10 cellular contexts compared by ENCODE assay signal in genomic region chr10:88108115-88108610, GRCh38.
A peak's percentile ranks its signal among the peaks of the same experiment; 100 is the strongest.
DNase-seq lines count a peak whose midpoint lies in the region; ATAC-seq, FAIRE-seq and TF ChIP-seq lines count a peak whose summit lies in the region.
"Had no signal": no experiment of that assay in that cellular context is flagged by ENCODE, and none has a peak within 500 bp of the region (broad histone marks: within the 10 kb centered on the region; RNA-seq: fewer than 3 reads in every experiment).

No MANE protein-coding gene starts in this region.

- FAIRE-seq in frontal cortex (lab: Jason Lieb, UNC): no peak

- peak; percentile 48 for TF ChIP-seq CTCF in SU-DHL-6 (IDR thresholded peaks at IDR 0.05; ENCODE audit: insufficient read depth, low read length, poor library complexity, severe bottlenecking)

- H3K4me3 ChIP-seq in SU-DHL-6 (ENCODE audit: insufficient read depth, low read length, poor library complexity, severe bottlenecking): no peak overlapping the region
- H3K4me3 ChIP-seq: smooth muscle cell had no signal

- H3K9ac ChIP-seq in SU-DHL-6 (ENCODE audit: low read length): peak overlapping the region; percentile 62

- no peaks in the 10 kb centered on the region for H3K9me3 ChIP-seq in SU-DHL-6 (ENCODE audit: insufficient read depth, low read length)

- peaks cover 2% of the 10 kb centered on the region for H3K9me3 Mint-ChIP-seq in activated naive CD8-positive, alpha-beta T cell treated with anti-CD3 and anti-CD28 coated beads, Interleukin-2, amount 10 ng/mL, durations not matched to agents 7 days and 5 days
- H3K9me3 Mint-ChIP-seq in activated naive CD8-positive, alpha-beta T cell treated with anti-CD3 and anti-CD28 coated beads for 36 hours: no peaks in the 10 kb centered on the region
- no peaks in the 10 kb centered on the region for H3K9me3 Mint-ChIP-seq in stimulated activated memory B cell treated with anti-CD40 and anti-IgM and Interleukin-4, amounts not matched to agents 10 μg/mL and 1 μg/mL and 100 μg/mL, for 72 hours

- H3K27ac Mint-ChIP-seq in activated naive CD8-positive, alpha-beta T cell treated with anti-CD3 and anti-CD28 coated beads, Interleukin-2, amount 10 ng/mL, durations not matched to agents 7 days and 5 days: peak overlapping the region; percentile 27
- H3K27ac Mint-ChIP-seq in activated naive CD8-positive, alpha-beta T cell treated with anti-CD3 and anti-CD28 coated beads for 36 hours: no peak overlapping the region
- peak overlapping the region; percentile 81 for H3K27ac Mint-ChIP-seq in stimulated activated memory B cell treated with anti-CD40 and anti-IgM and Interleukin-4, amounts not matched to agents 10 μg/mL and 1 μg/mL and 100 μg/mL, for 72 hours

- H4K20me1 ChIP-seq in SU-DHL-6 (ENCODE audit: low read depth, low read length): no peaks in the 10 kb centered on the region

- no peaks in the 10 kb centered on the region for H3K27me3 ChIP-seq in SU-DHL-6 (ENCODE audit: low read length)

- H3K4me3 Mint-ChIP-seq in activated naive CD8-positive, alpha-beta T cell treated with anti-CD3 and anti-CD28 coated beads, Interleukin-2, amount 10 ng/mL, durations not matched to agents 7 days and 5 days: no peak overlapping the region
- H3K4me3 Mint-ChIP-seq in activated naive CD8-positive, alpha-beta T cell treated with anti-CD3 and anti-CD28 coated beads for 36 hours: no peak overlapping the region
- H3K4me3 Mint-ChIP-seq in stimulated activated memory B cell treated with anti-CD40 and anti-IgM and Interleukin-4, amounts not matched to agents 10 μg/mL and 1 μg/mL and 100 μg/mL, for 72 hours: peak overlapping the region; percentile 51

- no peak for ATAC-seq in activated naive CD8-positive, alpha-beta T cell treated with anti-CD3 and anti-CD28 coated beads, Interleukin-2, amount 10 ng/mL, durations not matched to agents 7 days and 5 days (ENCODE audit: low read depth)
- peak; percentile 26 for ATAC-seq in HG03097 (IDR thresholded peaks at IDR 0.05; ENCODE audit: low FRiP score, unreplicated experiment)
- peak; percentile 80 for ATAC-seq in stimulated activated memory B cell treated with anti-CD40 and anti-IgM and Interleukin-4, amounts not matched to agents 10 μg/mL and 1 μg/mL and 100 μg/mL, for 72 hours

- DNase-seq in activated naive CD8-positive, alpha-beta T cell treated with anti-CD3 and anti-CD28 coated beads, Interleukin-2, amount 10 ng/mL, durations not matched to agents 7 days and 5 days: no peak
- no peak for DNase-seq in activated naive CD8-positive, alpha-beta T cell treated with anti-CD3 and anti-CD28 coated beads for 36 hours
- DNase-seq in NCI-H1105 treated with DMSO at 0.1 percent for 48 hours (lab: John Stamatoyannopoulos, UW) (no peak), NCI-H146 (lab: John Stamatoyannopoulos, UW) (no peak), frontal cortex (ENCODE audit: low spot score in 2 of 2) (no peak)
- DNase-seq: foreskin melanocyte had no signal

- H3K79me2 ChIP-seq in SU-DHL-6 (ENCODE audit: insufficient read depth, low read length): peaks cover 4% of the 10 kb centered on the region; the same call in 1 of the 2 replicates

- POLR2A ChIA-PET in activated naive CD8-positive, alpha-beta T cell treated with anti-CD3 and anti-CD28 coated beads, Interleukin-2, amount 10 ng/mL, durations not matched to agents 7 days and 5 days (lab: Charles Lee): interaction anchor here (0.6 kb wide), 1 partner anchor 45 kb away, joined by 4 read pairs; no protein-coding TSS in a partner anchor

- H3F3A ChIP-seq in SU-DHL-6 (ENCODE audit: insufficient read depth): peaks cover 63% of the 10 kb centered on the region

- peaks cover 2% of the 10 kb centered on the region for H3K36me3 Mint-ChIP-seq in activated naive CD8-positive, alpha-beta T cell treated with anti-CD3 and anti-CD28 coated beads, Interleukin-2, amount 10 ng/mL, durations not matched to agents 7 days and 5 days
- no peaks in the 10 kb centered on the region for H3K36me3 Mint-ChIP-seq in activated naive CD8-positive, alpha-beta T cell treated with anti-CD3 and anti-CD28 coated beads for 36 hours
- H3K36me3 Mint-ChIP-seq in stimulated activated memory B cell treated with anti-CD40 and anti-IgM and Interleukin-4, amounts not matched to agents 10 μg/mL and 1 μg/mL and 100 μg/mL, for 72 hours: no peaks in the 10 kb centered on the region

- peak overlapping the region; percentile 79 for H3K4me2 ChIP-seq in SU-DHL-6 (ENCODE audit: low read depth, low read length, poor library complexity, severe bottlenecking)
- H3K4me2 ChIP-seq: smooth muscle cell had no signal

- H2AFZ ChIP-seq in SU-DHL-6 (ENCODE audit: low read depth, low read length, severe bottlenecking): no peak overlapping the region

- H3K27me3 Mint-ChIP-seq in activated naive CD8-positive, alpha-beta T cell treated with anti-CD3 and anti-CD28 coated beads, Interleukin-2, amount 10 ng/mL, durations not matched to agents 7 days and 5 days: peaks cover 4% of the 10 kb centered on the region
- H3K27me3 Mint-ChIP-seq in activated naive CD8-positive, alpha-beta T cell treated with anti-CD3 and anti-CD28 coated beads for 36 hours: no peaks in the 10 kb centered on the region
- no peaks in the 10 kb centered on the region for H3K27me3 Mint-ChIP-seq in stimulated activated memory B cell treated with anti-CD40 and anti-IgM and Interleukin-4, amounts not matched to agents 10 μg/mL and 1 μg/mL and 100 μg/mL, for 72 hours

- H3K4me1 Mint-ChIP-seq in activated naive CD8-positive, alpha-beta T cell treated with anti-CD3 and anti-CD28 coated beads, Interleukin-2, amount 10 ng/mL, durations not matched to agents 7 days and 5 days: peaks cover 11% of the 10 kb centered on the region
- peaks cover 29% of the 10 kb centered on the region for H3K4me1 Mint-ChIP-seq in activated naive CD8-positive, alpha-beta T cell treated with anti-CD3 and anti-CD28 coated beads for 36 hours
- peaks cover 48% of the 10 kb centered on the region for H3K4me1 Mint-ChIP-seq in stimulated activated memory B cell treated with anti-CD40 and anti-IgM and Interleukin-4, amounts not matched to agents 10 μg/mL and 1 μg/mL and 100 μg/mL, for 72 hours

- peaks cover 9% of the 10 kb centered on the region; the same call in 1 of the 2 replicates for H3K36me3 ChIP-seq in SU-DHL-6 (ENCODE audit: low read length)

- peak overlapping the region; percentile 99 for H3K27ac ChIP-seq in SU-DHL-6 (ENCODE audit: low read depth, low read length)

- H3K9me2 ChIP-seq in SU-DHL-6 (replicated peaks; ENCODE audit: insufficient read depth, low read length): no peaks in the 10 kb centered on the region
